In the genomic region with DNA sequence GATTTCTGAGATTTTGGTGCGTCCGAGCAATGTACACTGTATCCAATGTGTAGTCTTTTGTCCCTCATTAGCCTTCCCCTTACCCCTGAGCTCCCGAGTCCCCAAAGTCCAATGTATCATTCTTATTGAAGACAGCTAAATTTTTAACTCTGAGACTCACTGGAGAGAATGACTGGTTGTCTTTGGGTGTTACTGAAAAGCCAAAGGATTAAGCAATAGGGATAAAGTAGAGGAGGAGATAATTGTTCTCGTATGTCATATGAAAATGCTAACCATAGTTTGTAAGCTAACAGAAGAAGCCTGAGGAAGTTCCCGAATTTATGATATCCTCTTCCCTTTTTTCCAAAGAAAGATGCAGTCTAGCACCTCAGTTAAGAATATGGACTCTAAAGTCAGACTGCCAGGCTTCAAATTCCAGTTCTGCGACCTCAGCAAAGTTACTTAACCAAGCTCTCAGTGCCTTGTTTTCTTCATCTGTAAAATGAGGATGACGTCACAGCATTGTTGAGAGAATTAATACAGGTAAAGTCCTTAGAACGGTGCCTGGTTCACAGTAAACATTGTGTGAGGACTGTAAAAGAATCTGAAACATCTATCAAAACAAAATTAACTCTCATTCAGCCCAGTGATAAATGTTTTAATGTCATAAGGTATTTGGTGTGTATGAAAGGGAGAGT, we compare ENCODE assay signal across 1 cellular context.
TF ChIP-seq lines count a peak whose summit lies in the region.

No MANE protein-coding gene starts in this region.

TF ChIP-seq in SK-N-SH, 30 proteins besides CTCF, POLR2A, EP300 and RAD21 (continued from another document):
- no peak for TF ChIP-seq FOSL2 (IDR thresholded peaks at IDR 0.05; ENCODE audit: borderline replicate concordance, low read depth)
- TF ChIP-seq, protein P1, sequence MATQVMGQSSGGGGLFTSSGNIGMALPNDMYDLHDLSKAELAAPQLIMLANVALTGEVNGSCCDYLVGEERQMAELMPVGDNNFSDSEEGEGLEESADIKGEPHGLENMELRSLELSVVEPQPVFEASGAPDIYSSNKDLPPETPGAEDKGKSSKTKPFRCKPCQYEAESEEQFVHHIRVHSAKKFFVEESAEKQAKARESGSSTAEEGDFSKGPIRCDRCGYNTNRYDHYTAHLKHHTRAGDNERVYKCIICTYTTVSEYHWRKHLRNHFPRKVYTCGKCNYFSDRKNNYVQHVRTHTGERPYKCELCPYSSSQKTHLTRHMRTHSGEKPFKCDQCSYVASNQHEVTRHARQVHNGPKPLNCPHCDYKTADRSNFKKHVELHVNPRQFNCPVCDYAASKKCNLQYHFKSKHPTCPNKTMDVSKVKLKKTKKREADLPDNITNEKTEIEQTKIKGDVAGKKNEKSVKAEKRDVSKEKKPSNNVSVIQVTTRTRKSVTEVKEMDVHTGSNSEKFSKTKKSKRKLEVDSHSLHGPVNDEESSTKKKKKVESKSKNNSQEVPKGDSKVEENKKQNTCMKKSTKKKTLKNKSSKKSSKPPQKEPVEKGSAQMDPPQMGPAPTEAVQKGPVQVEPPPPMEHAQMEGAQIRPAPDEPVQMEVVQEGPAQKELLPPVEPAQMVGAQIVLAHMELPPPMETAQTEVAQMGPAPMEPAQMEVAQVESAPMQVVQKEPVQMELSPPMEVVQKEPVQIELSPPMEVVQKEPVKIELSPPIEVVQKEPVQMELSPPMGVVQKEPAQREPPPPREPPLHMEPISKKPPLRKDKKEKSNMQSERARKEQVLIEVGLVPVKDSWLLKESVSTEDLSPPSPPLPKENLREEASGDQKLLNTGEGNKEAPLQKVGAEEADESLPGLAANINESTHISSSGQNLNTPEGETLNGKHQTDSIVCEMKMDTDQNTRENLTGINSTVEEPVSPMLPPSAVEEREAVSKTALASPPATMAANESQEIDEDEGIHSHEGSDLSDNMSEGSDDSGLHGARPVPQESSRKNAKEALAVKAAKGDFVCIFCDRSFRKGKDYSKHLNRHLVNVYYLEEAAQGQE (IDR thresholded peaks at IDR 0.05; ENCODE audit: low read depth, low read length), result no peak
